Comparison of ENCODE assay signal across 6 cellular contexts in genomic region chrX:13189380-13189779, GRCh38.
"Had no signal": no experiment of that assay in that cellular context is flagged by ENCODE, and none has a peak within 500 bp of the region (broad histone marks: within the 10 kb centered on the region; RNA-seq: fewer than 3 reads in every experiment).

No MANE protein-coding gene starts in this region.

- DNase-seq: H9, HCEC 1CT, IMR-90 had no signal

- H3K4me1 Mint-ChIP-seq: GM23338 had no signal

- H3K4me3 Mint-ChIP-seq: GM23338, H9 had no signal

- H3K27ac Mint-ChIP-seq: GM23338, H9 had no signal

- H3K4me2 ChIP-seq: GM23338 had no signal

- H2AFZ ChIP-seq: GM23338 had no signal

- H3K4me3 ChIP-seq: GM23338 had no signal

- FAIRE-seq: H1, H54 had no signal

- H3K9me3 Mint-ChIP-seq: GM23338 had no signal

- ATAC-seq: GM23338 had no signal
